Comparison of ENCODE assay signal across 19 cellular contexts in genomic region chr6:148620579-148621298, GRCh38.
DNase-seq lines count a peak whose midpoint lies in the region; ATAC-seq and TF ChIP-seq lines count a peak whose summit lies in the region.
"Had no signal": no experiment of that assay in that cellular context is flagged by ENCODE, and none has a peak within 500 bp of the region (broad histone marks: within the 10 kb centered on the region; RNA-seq: fewer than 3 reads in every experiment).

No MANE protein-coding gene starts in this region.

- no peaks in the 10 kb centered on the region for H3K36me3 ChIP-seq in colonic mucosa
- H3K36me3 ChIP-seq: gastroesophageal sphincter had no signal

- H3K9me3 Mint-ChIP-seq in activated B cell treated with CpG ODN at 0.5 μM for 24 hours = no peaks in the 10 kb centered on the region
- H3K9me3 Mint-ChIP-seq: central memory CD8-positive, alpha-beta T cell; immature natural killer cell had no signal

- no peaks in the 10 kb centered on the region for H3K4me1 ChIP-seq in colonic mucosa

- no peak for TF ChIP-seq CTCF in activated B cell treated with CpG ODN at 0.5 μM for 24 hours (IDR thresholded peaks at IDR 0.05)
- no peak for TF ChIP-seq CTCF in colonic mucosa (IDR thresholded peaks at IDR 0.05)

- intact Hi-C loops in activated B cell treated with CpG ODN at 0.5 μM for 24 hours (cut with micrococcal nuclease) = no loop called here
- intact Hi-C loops in colonic mucosa (cut with DNase I) = no loop called here

- peaks cover 5% of the 10 kb centered on the region for H3K4me1 Mint-ChIP-seq in activated B cell treated with CpG ODN at 0.5 μM for 24 hours

- H3K27me3 ChIP-seq in colonic mucosa = no peaks in the 10 kb centered on the region
- H3K27me3 ChIP-seq: gastroesophageal sphincter had no signal

- no peak overlapping the region for H3K27ac Mint-ChIP-seq in activated B cell treated with CpG ODN at 0.5 μM for 24 hours
- H3K27ac Mint-ChIP-seq: immature natural killer cell had no signal

- H3K36me3 Mint-ChIP-seq in activated B cell treated with CpG ODN at 0.5 μM for 24 hours (ENCODE audit: low read depth) = no peaks in the 10 kb centered on the region
- H3K36me3 Mint-ChIP-seq: immature natural killer cell had no signal

- no peak for DNase-seq in activated B cell treated with CpG ODN at 0.5 μM for 24 hours
- DNase-seq in colonic mucosa = no peak
- DNase-seq in AG08396 (ENCODE audit: low spot score) = no peak
- DNase-seq: activated CD8-positive, alpha-beta memory T cell treated with anti-CD3 and anti-CD28 coated beads, Interleukin-2, amount 50 U/mL, for 48 hours; DND-41; H7; immature natural killer cell; KBM-7; mesendoderm; NCI-H1417; PC-9 had no signal

- no peak overlapping the region for H3K9ac ChIP-seq in colonic mucosa (ENCODE audit: low read depth in 2 of 2, low read length in 2 of 2)

- no peaks in the 10 kb centered on the region for H3K27me3 Mint-ChIP-seq in activated B cell treated with CpG ODN at 0.5 μM for 24 hours

- H3K4me3 ChIP-seq in colonic mucosa = no peak overlapping the region
- H3K4me3 ChIP-seq: gastroesophageal sphincter, PC-9, skin epidermis had no signal

- no peak overlapping the region for H3K27ac ChIP-seq in colonic mucosa
- H3K27ac ChIP-seq: C4-2B, gastroesophageal sphincter, PC-9, skin epidermis had no signal

- H3K9me3 ChIP-seq in colonic mucosa = no peaks in the 10 kb centered on the region
- H3K9me3 ChIP-seq: gastroesophageal sphincter had no signal

- no peak overlapping the region for H3K4me3 Mint-ChIP-seq in activated B cell treated with CpG ODN at 0.5 μM for 24 hours
- H3K4me3 Mint-ChIP-seq: central memory CD8-positive, alpha-beta T cell; immature natural killer cell had no signal

- CTCF ChIA-PET in activated B cell treated with CpG ODN at 0.5 μM for 24 hours (lab: Charles Lee) = interaction anchor here (1.1 kb wide), 1 partner anchor 43 kb away, joined by 4 read pairs; no protein-coding TSS in a partner anchor

- ATAC-seq in GM18502 (IDR thresholded peaks at IDR 0.05; ENCODE audit: poor library complexity, unreplicated experiment) (peak; percentile 97), GM19328 (IDR thresholded peaks at IDR 0.05; ENCODE audit: unreplicated experiment) (peak; percentile 93), HG02840 (IDR thresholded peaks at IDR 0.05; ENCODE audit: low FRiP score, unreplicated experiment) (peak; percentile 71), activated B cell treated with CpG ODN at 0.5 μM for 24 hours (ENCODE audit: low read depth) (peak; percentile 56), HG03196 (IDR thresholded peaks at IDR 0.05; ENCODE audit: unreplicated experiment) (no peak)
- ATAC-seq: gastroesophageal sphincter had no signal

- POLR2A ChIA-PET in activated B cell treated with CpG ODN at 0.5 μM for 24 hours (lab: Charles Lee) = no interaction called here
